ENCODE assay signal across 9 cellular contexts in the genomic region with DNA sequence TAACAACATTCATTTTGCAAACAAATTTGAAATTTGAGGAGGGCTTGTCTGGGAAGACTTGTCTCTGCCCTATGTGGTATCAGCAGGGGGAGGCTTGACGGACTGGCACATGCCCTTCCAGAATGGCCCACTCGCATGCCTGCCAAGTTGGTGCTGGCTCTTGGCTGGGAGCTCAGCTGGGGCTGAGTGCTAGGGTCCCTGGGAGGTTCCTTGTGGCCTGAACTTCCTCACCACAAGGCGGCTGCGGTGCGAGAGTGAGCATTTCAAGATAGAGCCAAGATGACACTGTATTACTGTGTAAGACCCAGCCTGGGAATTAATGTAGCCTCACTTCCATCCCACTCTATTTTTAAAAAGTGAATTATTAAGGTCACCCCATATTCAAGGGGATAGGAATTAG.
DNase-seq lines count a peak whose midpoint lies in the region; ATAC-seq and TF ChIP-seq lines count a peak whose summit lies in the region.
"Had no signal": no experiment of that assay in that cellular context is flagged by ENCODE, and none has a peak within 500 bp of the region (broad histone marks: within the 10 kb centered on the region; RNA-seq: fewer than 3 reads in every experiment).

No MANE protein-coding gene starts in this region.

- H3K9ac ChIP-seq in PC-3 (ENCODE audit: low read length), result no peak overlapping the region

- H3K4me3 ChIP-seq in GM12865 (ENCODE audit: low read depth, low read length) (peak overlapping the region; percentile 48; the same call in 1 of the 2 replicates), PC-3 (ENCODE audit: low read length) (no peak overlapping the region)
- H3K4me3 ChIP-seq in Jurkat, Clone E6-1 (ENCODE audit: low read length), result no peak overlapping the region

- H3K27me3 ChIP-seq in PC-3 (ENCODE audit: low read length), result no peaks in the 10 kb centered on the region

- H4K20me1 ChIP-seq in PC-3 (ENCODE audit: low read length), result no peaks in the 10 kb centered on the region

- H3K9me2 ChIP-seq in PC-3 (replicated peaks; ENCODE audit: low read length), result no peaks in the 10 kb centered on the region

- no peaks in the 10 kb centered on the region for H3K4me1 ChIP-seq in PC-3 (ENCODE audit: insufficient read depth, low read length)

- H3K36me3 ChIP-seq in PC-3 (ENCODE audit: low read depth, low read length), result no peaks in the 10 kb centered on the region

- ATAC-seq in GM19455 (IDR thresholded peaks at IDR 0.05; ENCODE audit: unreplicated experiment) (peak; percentile 49), left ventricle myocardium superior (peak; percentile 54), PC-3 (no peak)
- ATAC-seq: sciatic nerve had no signal

- H3F3A ChIP-seq in PC-3 (ENCODE audit: low read length, unreplicated experiment), result no peaks in the 10 kb centered on the region

- H3K4me2 ChIP-seq in PC-3 (ENCODE audit: low read length), result no peak overlapping the region

- H3K79me2 ChIP-seq in PC-3 (ENCODE audit: low read length), result no peaks in the 10 kb centered on the region

- TF ChIP-seq CTCF in GM12865 (IDR thresholded peaks at IDR 0.05; ENCODE audit: insufficient read depth, low read depth, low read length, missing control alignments), result peak; percentile 36
- no peak for TF ChIP-seq CTCF in PC-3 (conservative IDR thresholded peaks at IDR 0.05; ENCODE audit: low read depth, low read length)

- no TSS peak for BruUV-seq in PC-3 (replicated peaks; lab: Mats Ljungman, UMichigan)

- CTCF ChIA-PET in PC-3 (lab: Charles Lee), result no interaction called here

- H3K27ac ChIP-seq in PC-3 (ENCODE audit: low read length), result no peak overlapping the region

- POLR2A ChIA-PET in PC-3 (lab: Charles Lee; ENCODE audit: unreplicated experiment), result interaction anchor here (0.7 kb wide), 1 partner anchor 23 kb away, joined by 3 read pairs; no protein-coding TSS in a partner anchor

- peak; percentile 80 for DNase-seq in GM12865 (ENCODE audit: low read depth)
- DNase-seq in Jurkat, Clone E6-1 (ENCODE audit: low read depth, low spot score), result peak; percentile 46
- DNase-seq in left ventricle myocardium superior, result peak; percentile 36
- DNase-seq in PC-3, result no peak
- no peak for DNase-seq in G401 (ENCODE audit: low spot score)
- no peak for DNase-seq in D341Med (ENCODE audit: low spot score)
- DNase-seq in EL, result no peak

- no peaks in the 10 kb centered on the region for H3K9me3 ChIP-seq in PC-3 (ENCODE audit: low read length)

- H2AFZ ChIP-seq in PC-3 (ENCODE audit: low read length), result no peak overlapping the region

- intact Hi-C loops in left ventricle myocardium superior (cut with micrococcal nuclease), result no loop called here
- intact Hi-C loops in PC-3 (cut with micrococcal nuclease), result no loop called here

- in situ Hi-C loops in G401 (cut with HindIII; ENCODE audit: low sequenced_read_pairs), result no loop called here

Comparison
In these comparisons a context has a peak if more than half of its experiments do, and no peak if none do; other contexts are left out.
1. DNase-seq: peak in GM12865 (single experiment), Jurkat, Clone E6-1 (single experiment) and left ventricle myocardium superior (single experiment); none in PC-3 (single experiment), G401 (single experiment), D341Med (single experiment) and EL (single experiment).